In the genomic region with DNA sequence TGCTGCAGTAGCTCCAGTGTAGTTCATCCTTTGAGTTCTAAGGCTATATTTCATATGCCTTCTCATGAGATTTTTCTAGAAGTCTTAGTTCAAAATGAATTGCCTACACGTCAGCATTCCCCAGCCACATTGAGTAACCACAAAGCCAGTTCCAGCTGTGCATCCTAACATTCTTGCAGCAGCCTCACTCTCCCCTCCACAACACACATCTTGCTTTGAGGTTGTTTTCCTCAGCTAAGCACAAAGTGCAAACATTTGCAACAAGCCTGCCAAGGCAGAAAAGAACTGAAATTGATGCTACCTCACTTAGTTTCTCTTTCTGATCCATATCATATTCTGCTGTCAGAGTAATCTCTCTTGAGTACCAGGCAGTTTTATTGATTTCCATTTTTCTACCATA, we compare ENCODE assay signal across 22 cellular contexts.
DNase-seq lines count a peak whose midpoint lies in the region; ATAC-seq and TF ChIP-seq lines count a peak whose summit lies in the region.
"Had no signal": no experiment of that assay in that cellular context is flagged by ENCODE, and none has a peak within 500 bp of the region (broad histone marks: within the 10 kb centered on the region; RNA-seq: fewer than 3 reads in every experiment).

No MANE protein-coding gene starts in this region.

- TF ChIP-seq CTCF in fibroblast of villous mesenchyme (IDR thresholded peaks at IDR 0.05; ENCODE audit: insufficient read depth, low read depth, low read length), result no peak
- TF ChIP-seq CTCF in CD14-positive monocyte (IDR thresholded peaks at IDR 0.05), result no peak
- no peak for TF ChIP-seq CTCF in stomach (IDR thresholded peaks at IDR 0.05)

- H3K27ac Mint-ChIP-seq in CD14-positive monocyte, result no peak overlapping the region
- H3K27ac Mint-ChIP-seq: activated naive CD4-positive, alpha-beta T cell treated with anti-CD3 and anti-CD28 coated beads, Interleukin-2, amount 10 ng/mL, durations not matched to agents 7 days and 5 days; dendritic cell treated with granulocyte-macrophage colony-stimulating factor and Interleukin-4, amounts not matched to agents 40 ng/mL and 50 ng/mL, for 4 days had no signal

- no peaks in the 10 kb centered on the region for H3K27me3 ChIP-seq in stomach
- H3K27me3 ChIP-seq: body of pancreas, right atrium auricular region had no signal

- no peak overlapping the region for H3K27ac ChIP-seq in stomach
- H3K27ac ChIP-seq: body of pancreas, left ventricle myocardium inferior, right atrium auricular region had no signal

- H3K4me1 Mint-ChIP-seq in CD14-positive monocyte, result no peaks in the 10 kb centered on the region
- H3K4me1 Mint-ChIP-seq: activated naive CD4-positive, alpha-beta T cell treated with anti-CD3 and anti-CD28 coated beads, Interleukin-2, amount 10 ng/mL, durations not matched to agents 7 days and 5 days had no signal

- H3K9me3 Mint-ChIP-seq in CD14-positive monocyte, result peaks cover 0 to 1% (median 0%) of the 10 kb centered on the region in 7 donors
- H3K9me3 Mint-ChIP-seq: activated naive CD4-positive, alpha-beta T cell treated with anti-CD3 and anti-CD28 coated beads, Interleukin-2, amount 10 ng/mL, durations not matched to agents 7 days and 5 days; dendritic cell treated with granulocyte-macrophage colony-stimulating factor and Interleukin-4, amounts not matched to agents 40 ng/mL and 50 ng/mL, for 4 days had no signal

- no peaks in the 10 kb centered on the region for H3K36me3 Mint-ChIP-seq in CD14-positive monocyte
- H3K36me3 Mint-ChIP-seq: activated naive CD4-positive, alpha-beta T cell treated with anti-CD3 and anti-CD28 coated beads, Interleukin-2, amount 10 ng/mL, durations not matched to agents 7 days and 5 days had no signal

- TF ChIP-seq EP300 in stomach (IDR thresholded peaks at IDR 0.05), result no peak

- H3K4me3 Mint-ChIP-seq in CD14-positive monocyte, result no peak overlapping the region
- H3K4me3 Mint-ChIP-seq: activated naive CD4-positive, alpha-beta T cell treated with anti-CD3 and anti-CD28 coated beads, Interleukin-2, amount 10 ng/mL, durations not matched to agents 7 days and 5 days; dendritic cell treated with granulocyte-macrophage colony-stimulating factor and Interleukin-4, amounts not matched to agents 40 ng/mL and 50 ng/mL, for 4 days had no signal

- intact Hi-C loops in CD14-positive monocyte (cut with micrococcal nuclease) (no loop called here), stomach (cut with DNase I; ENCODE audit: low total_unique reads) (no loop called here)

- no peak for ATAC-seq in HG02970 (IDR thresholded peaks at IDR 0.05; ENCODE audit: low FRiP score, unreplicated experiment)
- ATAC-seq: body of pancreas, mucosa of descending colon had no signal

- WGBS in stomach, 5 donors, result 13 to 47% (median 37%) methylated on average over 1 of the region's 1 CpG

- TF ChIP-seq POLR2A in stomach (IDR thresholded peaks at IDR 0.05), result no peak

- no peaks in the 10 kb centered on the region for H3K4me1 ChIP-seq in stomach
- H3K4me1 ChIP-seq: left ventricle myocardium inferior, right atrium auricular region had no signal

- peaks cover 2 to 4% (median 2%) of the 10 kb centered on the region in 3 donors for H3K27me3 Mint-ChIP-seq in CD14-positive monocyte (ENCODE audit: low read depth in 3 of 3)
- H3K27me3 Mint-ChIP-seq: activated naive CD4-positive, alpha-beta T cell treated with anti-CD3 and anti-CD28 coated beads, Interleukin-2, amount 10 ng/mL, durations not matched to agents 7 days and 5 days; dendritic cell treated with granulocyte-macrophage colony-stimulating factor and Interleukin-4, amounts not matched to agents 40 ng/mL and 50 ng/mL, for 4 days had no signal

- no peaks in the 10 kb centered on the region for H3K36me3 ChIP-seq in stomach
- H3K36me3 ChIP-seq: left ventricle myocardium inferior, right atrium auricular region had no signal

- H3K4me3 ChIP-seq in fibroblast of villous mesenchyme (ENCODE audit: low read depth, low read length) (no peak overlapping the region), stomach (no peak overlapping the region)
- H3K4me3 ChIP-seq: body of pancreas, left ventricle myocardium inferior, mucosa of descending colon, right atrium auricular region had no signal

- H3K9me3 ChIP-seq in stomach, result no peaks in the 10 kb centered on the region
- H3K9me3 ChIP-seq: body of pancreas, left ventricle myocardium inferior, mucosa of descending colon, right atrium auricular region had no signal

- DNase-seq in AG08396 (ENCODE audit: low spot score) (peak; percentile 38), H4 (ENCODE audit: low spot score) (peak; percentile 42), astrocyte of the hippocampus (ENCODE audit: low read depth, low spot score) (peak; percentile 30), fibroblast of villous mesenchyme (ENCODE audit: low read depth) (peak; percentile 4), CD14-positive monocyte (ENCODE audit: low spot score) (no peak), stomach (no peak)
- no peak for DNase-seq in activated naive CD4-positive, alpha-beta T cell (lab: John Stamatoyannopoulos, UW)
- DNase-seq: activated CD4-positive, alpha-beta T cell treated with anti-CD3 and anti-CD28 coated beads, Interleukin-2, amount 50 U/mL, for 48 hours; activated naive CD4-positive, alpha-beta T cell treated with anti-CD3 and anti-CD28 coated beads, Interleukin-2, amount 10 ng/mL, durations not matched to agents 7 days and 5 days; body of pancreas; left ventricle myocardium inferior; mucosa of descending colon; NCI-H1930; NCI-H510A; occipital lobe; Right ventricle myocardium superior; stimulated activated naive CD4-positive, alpha-beta T cell treated with Interleukin-2 at 50 U/mL for 16 hours; T-helper 1 cell; trophoblast cell had no signal

Comparison
In these comparisons a context has a peak if more than half of its experiments do, and no peak if none do; other contexts are left out.
1. DNase-seq: peak in AG08396 (single experiment), H4 (single experiment), astrocyte of the hippocampus (single experiment) and fibroblast of villous mesenchyme (single experiment); none in CD14-positive monocyte (single experiment), stomach (single experiment) and activated naive CD4-positive, alpha-beta T cell (0 of 4).